In the genomic region with DNA sequence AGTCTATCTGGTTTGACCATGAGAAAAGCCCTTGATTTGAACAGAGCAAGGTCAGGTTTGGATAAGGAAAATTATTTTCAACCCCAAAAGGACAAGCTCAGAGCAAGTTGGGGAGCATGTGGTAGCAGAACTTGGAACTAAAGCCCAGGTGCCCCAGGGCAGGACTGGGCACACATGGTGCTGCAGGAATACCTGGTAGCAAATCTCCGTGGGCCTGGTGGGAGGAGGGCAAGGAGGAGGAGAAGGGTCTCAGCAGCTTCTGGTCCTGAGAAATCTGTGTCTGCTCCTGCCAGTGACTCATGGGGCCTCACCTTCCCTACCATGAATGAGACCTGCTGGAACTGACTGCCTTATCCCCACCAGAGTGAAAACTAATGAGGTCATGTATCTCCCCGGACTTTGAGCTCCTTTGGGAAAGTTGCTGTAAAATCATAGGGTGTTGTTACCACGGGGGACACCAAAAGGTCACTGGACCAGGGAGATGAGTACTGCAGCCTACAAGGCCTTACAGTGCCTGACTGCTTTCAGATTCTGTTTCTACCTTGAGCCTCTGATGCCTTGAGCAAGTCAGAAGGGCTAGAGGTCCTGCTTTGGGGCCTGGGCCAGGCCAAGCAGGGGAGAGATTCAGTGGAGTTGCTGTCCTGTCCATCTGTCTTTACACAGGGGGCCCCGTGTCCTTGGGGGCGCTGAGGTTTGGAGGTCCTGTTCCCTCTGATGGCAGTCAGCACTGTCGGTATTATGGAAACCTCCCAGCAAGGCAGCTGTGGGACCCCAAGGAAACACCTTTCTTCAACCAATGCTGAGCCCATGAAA, we compare ENCODE assay signal across 32 cellular contexts.
"Had no signal": no experiment of that assay in that cellular context is flagged by ENCODE, and none has a peak within 500 bp of the region (broad histone marks: within the 10 kb centered on the region; RNA-seq: fewer than 3 reads in every experiment).

No MANE protein-coding gene starts in this region.

- H3K9me3 Mint-ChIP-seq: activated B cell treated with CpG ODN at 0.5 μM for 24 hours; activated naive CD4-positive, alpha-beta T cell treated with anti-CD3 and anti-CD28 coated beads, Interleukin-2, amount 50 U/mL, for 72 hours; activated naive CD8-positive, alpha-beta T cell treated with anti-CD3 and anti-CD28 coated beads, Interleukin-2, amount 50 U/mL, for 24 hours; activated T-cell treated with anti-CD3 and anti-CD28 coated beads, Interleukin-2, amount 50 U/mL, for 4 hours; T-cell had no signal

- H3K4me3 Mint-ChIP-seq: activated B cell treated with CpG ODN at 0.5 μM for 24 hours; activated CD8-positive, alpha-beta T cell treated with anti-CD3 and anti-CD28 coated beads, Interleukin-2, amount 10 ng/mL, durations not matched to agents 7 days and 5 days; activated naive CD8-positive, alpha-beta T cell treated with anti-CD3 and anti-CD28 coated beads, Interleukin-2, amount 50 U/mL, for 24 hours; activated T-cell treated with anti-CD3 and anti-CD28 coated beads, Interleukin-2, amount 50 U/mL, for 4 hours; T-cell had no signal

- H3K27me3 ChIP-seq: ascending aorta, body of pancreas had no signal

- FAIRE-seq: TTC549 had no signal

- H3K27me3 Mint-ChIP-seq: activated B cell treated with CpG ODN at 0.5 μM for 24 hours; activated naive CD8-positive, alpha-beta T cell treated with anti-CD3 and anti-CD28 coated beads, Interleukin-2, amount 50 U/mL, for 24 hours had no signal

- H3K36me3 ChIP-seq: ascending aorta had no signal

- H3K9me3 ChIP-seq: ascending aorta, body of pancreas had no signal

- H3K4me1 ChIP-seq: ascending aorta had no signal

- H3K4me3 ChIP-seq: ascending aorta, body of pancreas, SK-N-MC had no signal

- H3K4me2 ChIP-seq: KMS-11 had no signal

- H3K27ac Mint-ChIP-seq: activated B cell treated with CpG ODN at 0.5 μM for 24 hours; activated CD8-positive, alpha-beta T cell treated with anti-CD3 and anti-CD28 coated beads, Interleukin-2, amount 10 ng/mL, durations not matched to agents 7 days and 5 days; activated naive CD4-positive, alpha-beta T cell treated with anti-CD3 and anti-CD28 coated beads, Interleukin-2, amount 50 U/mL, for 72 hours; activated naive CD8-positive, alpha-beta T cell treated with anti-CD3 and anti-CD28 coated beads, Interleukin-2, amount 50 U/mL, for 24 hours; T-cell had no signal

- H3K27ac ChIP-seq: ascending aorta, body of pancreas, KMS-11, SK-N-MC had no signal

- H3K36me3 Mint-ChIP-seq: activated naive CD4-positive, alpha-beta T cell treated with anti-CD3 and anti-CD28 coated beads, Interleukin-2, amount 50 U/mL, for 72 hours; T-cell had no signal

- H3K4me1 Mint-ChIP-seq: activated B cell treated with CpG ODN at 0.5 μM for 24 hours; activated naive CD8-positive, alpha-beta T cell treated with anti-CD3 and anti-CD28 coated beads, Interleukin-2, amount 50 U/mL, for 24 hours; T-cell had no signal

- DNase-seq: activated B cell treated with CpG ODN at 0.5 μM for 24 hours; activated CD4-positive, alpha-beta T cell treated with anti-CD3 and anti-CD28 coated beads, Interleukin-2, amount 50 U/mL, for 1 hour; activated CD8-positive, alpha-beta T cell treated with anti-CD3 and anti-CD28 coated beads, Interleukin-2, amount 10 ng/mL, durations not matched to agents 7 days and 5 days; activated effector memory CD4-positive, alpha-beta T cell treated with anti-CD3 and anti-CD28 coated beads, Interleukin-2, amount 50 U/mL, for 16 hours; activated naive CD4-positive, alpha-beta T cell treated with Interleukin-2 at 50 U/mL for 16 hours; activated naive CD8-positive, alpha-beta T cell treated with anti-CD3 and anti-CD28 coated beads, Interleukin-2, amount 50 U/mL, for 24 hours; activated T-cell treated with anti-CD3 and anti-CD28 coated beads, Interleukin-2, amount 50 U/mL, for 4 hours; amniotic stem cell; body of pancreas; MV-4-11; NCI-H1092 treated with DMSO at 0.1 percent for 48 hours; NCI-H1417 treated with DMSO at 0.1 percent for 48 hours; NCI-H1694; NCI-H2029; NCI-H2107; NCI-H2171 treated with DMSO at 0.1 percent for 48 hours; NCI-H345; NCI-H510A; NCI-H69; NK-92 treated with Interleukin-12 subunit alpha and Interleukin-12 subunit beta, amount 100 ng/mL, for 24 hours; OCI-M1; RPMI8226; T-cell; T-helper 2 cell; T1000 had no signal

- H3K9ac ChIP-seq: KMS-11 had no signal

- ATAC-seq: activated CD8-positive, alpha-beta T cell treated with anti-CD3 and anti-CD28 coated beads, Interleukin-2, amount 10 ng/mL, durations not matched to agents 7 days and 5 days; activated naive CD4-positive, alpha-beta T cell treated with anti-CD3 and anti-CD28 coated beads, Interleukin-2, amount 50 U/mL, for 72 hours; activated naive CD8-positive, alpha-beta T cell treated with anti-CD3 and anti-CD28 coated beads, Interleukin-2, amount 50 U/mL, for 24 hours; activated T-cell treated with anti-CD3 and anti-CD28 coated beads, Interleukin-2, amount 50 U/mL, for 4 hours; body of pancreas; Panc1; Right ventricle myocardium inferior; T-cell had no signal
